Comparison of ENCODE assay signal across 28 cellular contexts in the genomic region with DNA sequence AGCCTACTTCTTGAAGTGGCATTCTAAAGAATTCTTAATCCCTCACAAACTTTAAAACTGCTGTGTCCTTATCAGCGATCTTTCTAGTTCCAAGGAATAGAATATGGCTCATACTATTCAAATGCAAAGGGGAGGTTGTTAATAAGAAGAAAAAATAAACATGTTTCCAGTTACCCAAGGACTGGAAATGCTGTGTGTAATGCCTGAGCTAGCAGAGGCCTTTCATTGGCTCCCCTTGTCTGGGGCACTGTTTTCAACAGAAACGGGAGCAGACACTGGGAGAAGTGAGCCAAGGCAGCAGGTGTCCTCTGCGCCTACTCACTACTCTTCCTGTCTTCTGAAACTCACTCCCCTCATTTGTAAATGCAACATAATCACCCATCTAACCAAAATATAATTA.
"Had no signal": no experiment of that assay in that cellular context is flagged by ENCODE, and none has a peak within 500 bp of the region (broad histone marks: within the 10 kb centered on the region; RNA-seq: fewer than 3 reads in every experiment).

No MANE protein-coding gene starts in this region.

- H3K4me3 Mint-ChIP-seq: activated CD4-positive, alpha-beta memory T cell treated with anti-CD3 and anti-CD28 coated beads, Interleukin-2, amount 10 ng/mL, durations not matched to agents 7 days and 5 days; activated CD4-positive, alpha-beta T cell treated with anti-CD3 and anti-CD28 coated beads, Interleukin-2, amount 10 ng/mL, durations not matched to agents 7 days and 5 days; activated naive CD8-positive, alpha-beta T cell treated with anti-CD3 and anti-CD28 coated beads, Interleukin-2, amount 50 U/mL, for 24 hours; activated T-cell treated with anti-CD3 and anti-CD28 coated beads, Interleukin-2, amount 50 U/mL, for 24 hours; activated T-helper 17 cell treated with anti-CD3 and anti-CD28 coated beads, Interleukin-2, amount 50 U/mL, for 72 hours; nephron; stimulated activated memory B cell treated with anti-CD40 and anti-IgM and Interleukin-4, amounts not matched to agents 10 μg/mL and 1 μg/mL and 100 μg/mL, for 72 hours; stimulated activated naive CD8-positive, alpha-beta T cell treated with anti-CD3 and anti-CD28 coated beads, Interleukin-15, amount 100 ng/mL, for 72 hours; type B pancreatic cell had no signal

- H3K4me1 Mint-ChIP-seq: activated CD4-positive, alpha-beta memory T cell treated with anti-CD3 and anti-CD28 coated beads, Interleukin-2, amount 10 ng/mL, durations not matched to agents 7 days and 5 days; activated CD4-positive, alpha-beta T cell treated with anti-CD3 and anti-CD28 coated beads, Interleukin-2, amount 10 ng/mL, durations not matched to agents 7 days and 5 days; activated naive CD8-positive, alpha-beta T cell treated with anti-CD3 and anti-CD28 coated beads, Interleukin-2, amount 50 U/mL, for 24 hours; activated T-helper 17 cell treated with anti-CD3 and anti-CD28 coated beads, Interleukin-2, amount 50 U/mL, for 72 hours; stimulated activated memory B cell treated with anti-CD40 and anti-IgM and Interleukin-4, amounts not matched to agents 10 μg/mL and 1 μg/mL and 100 μg/mL, for 72 hours; stimulated activated naive CD8-positive, alpha-beta T cell treated with anti-CD3 and anti-CD28 coated beads, Interleukin-15, amount 100 ng/mL, for 72 hours had no signal

- H3K27ac ChIP-seq: brain microvascular endothelial cell, left ventricle myocardium inferior, right lobe of liver, skin epidermis, vagina had no signal

- H3K36me3 ChIP-seq: brain microvascular endothelial cell, right lobe of liver, vagina had no signal

- H3K9me3 Mint-ChIP-seq: activated CD4-positive, alpha-beta memory T cell treated with anti-CD3 and anti-CD28 coated beads, Interleukin-2, amount 10 ng/mL, durations not matched to agents 7 days and 5 days; activated CD4-positive, alpha-beta T cell treated with anti-CD3 and anti-CD28 coated beads, Interleukin-2, amount 10 ng/mL, durations not matched to agents 7 days and 5 days; activated naive CD8-positive, alpha-beta T cell treated with anti-CD3 and anti-CD28 coated beads, Interleukin-2, amount 50 U/mL, for 24 hours; activated T-cell treated with anti-CD3 and anti-CD28 coated beads, Interleukin-2, amount 50 U/mL, for 24 hours; nephron; stimulated activated memory B cell treated with anti-CD40 and anti-IgM and Interleukin-4, amounts not matched to agents 10 μg/mL and 1 μg/mL and 100 μg/mL, for 72 hours; type B pancreatic cell had no signal

- H3K27me3 Mint-ChIP-seq: activated CD4-positive, alpha-beta memory T cell treated with anti-CD3 and anti-CD28 coated beads, Interleukin-2, amount 10 ng/mL, durations not matched to agents 7 days and 5 days; activated CD4-positive, alpha-beta T cell treated with anti-CD3 and anti-CD28 coated beads, Interleukin-2, amount 10 ng/mL, durations not matched to agents 7 days and 5 days; activated naive CD8-positive, alpha-beta T cell treated with anti-CD3 and anti-CD28 coated beads, Interleukin-2, amount 50 U/mL, for 24 hours; activated T-cell treated with anti-CD3 and anti-CD28 coated beads, Interleukin-2, amount 50 U/mL, for 24 hours; activated T-helper 17 cell treated with anti-CD3 and anti-CD28 coated beads, Interleukin-2, amount 50 U/mL, for 72 hours; stimulated activated memory B cell treated with anti-CD40 and anti-IgM and Interleukin-4, amounts not matched to agents 10 μg/mL and 1 μg/mL and 100 μg/mL, for 72 hours; stimulated activated naive CD8-positive, alpha-beta T cell treated with anti-CD3 and anti-CD28 coated beads, Interleukin-15, amount 100 ng/mL, for 72 hours; type B pancreatic cell had no signal

- H3K36me3 Mint-ChIP-seq: stimulated activated memory B cell treated with anti-CD40 and anti-IgM and Interleukin-4, amounts not matched to agents 10 μg/mL and 1 μg/mL and 100 μg/mL, for 72 hours had no signal

- DNase-seq: activated CD4-positive, alpha-beta memory T cell treated with anti-CD3 and anti-CD28 coated beads, Interleukin-2, amount 10 ng/mL, durations not matched to agents 7 days and 5 days; activated CD4-positive, alpha-beta T cell treated with anti-CD3 and anti-CD28 coated beads for 1 hour; activated CD4-positive, alpha-beta T cell treated with anti-CD3 and anti-CD28 coated beads, Interleukin-2, amount 10 ng/mL, durations not matched to agents 7 days and 5 days; activated CD8-positive, alpha-beta memory T cell treated with anti-CD3 and anti-CD28 coated beads, Interleukin-2, amount 50 U/mL, for 48 hours; activated gamma-delta T cell treated with Interleukin-2 at 50 U/mL for 16 hours; activated naive CD4-positive, alpha-beta T cell treated with anti-CD3 and anti-CD28 coated beads, Interleukin-2, amount 50 U/mL, for 16 hours; activated naive CD8-positive, alpha-beta T cell treated with anti-CD3 and anti-CD28 coated beads, Interleukin-2, amount 50 U/mL, for 24 hours; activated T-cell treated with anti-CD3 and anti-CD28 coated beads, Interleukin-2, amount 50 U/mL, for 24 hours; brain microvascular endothelial cell; glutamatergic neuron; islet precursor cell; left ventricle myocardium inferior; mesendoderm; posterior cingulate gyrus; right lobe of liver; stimulated activated CD4-positive, alpha-beta T cell treated with anti-CD3 and anti-CD28 coated beads, Interleukin-1b, Interleukin-23, amount 100 ng/mL, for 48 hours; stimulated activated CD4-positive, alpha-beta T cell treated with anti-CD3 and anti-CD28 coated beads, Interleukin-4, amount 100 ng/mL, for 4 hours; stimulated activated CD8-positive, alpha-beta memory T cell treated with anti-CD3 and anti-CD28 coated beads, Interleukin-4, amount 100 ng/mL, for 48 hours; stimulated activated naive CD8-positive, alpha-beta T cell treated with anti-CD3 and anti-CD28 coated beads, Interleukin-15, amount 100 ng/mL, for 72 hours; substantia nigra; T-helper 9 cell had no signal

- H3K27ac Mint-ChIP-seq: activated CD4-positive, alpha-beta memory T cell treated with anti-CD3 and anti-CD28 coated beads, Interleukin-2, amount 10 ng/mL, durations not matched to agents 7 days and 5 days; activated CD4-positive, alpha-beta T cell treated with anti-CD3 and anti-CD28 coated beads, Interleukin-2, amount 10 ng/mL, durations not matched to agents 7 days and 5 days; activated naive CD8-positive, alpha-beta T cell treated with anti-CD3 and anti-CD28 coated beads, Interleukin-2, amount 50 U/mL, for 24 hours; activated T-cell treated with anti-CD3 and anti-CD28 coated beads, Interleukin-2, amount 50 U/mL, for 24 hours; activated T-helper 17 cell treated with anti-CD3 and anti-CD28 coated beads, Interleukin-2, amount 50 U/mL, for 72 hours; nephron; stimulated activated memory B cell treated with anti-CD40 and anti-IgM and Interleukin-4, amounts not matched to agents 10 μg/mL and 1 μg/mL and 100 μg/mL, for 72 hours; stimulated activated naive CD8-positive, alpha-beta T cell treated with anti-CD3 and anti-CD28 coated beads, Interleukin-15, amount 100 ng/mL, for 72 hours; type B pancreatic cell had no signal

- ATAC-seq: activated naive CD8-positive, alpha-beta T cell treated with anti-CD3 and anti-CD28 coated beads, Interleukin-2, amount 50 U/mL, for 24 hours; activated T-helper 17 cell treated with anti-CD3 and anti-CD28 coated beads, Interleukin-2, amount 50 U/mL, for 72 hours; right lobe of liver; stimulated activated memory B cell treated with anti-CD40 and anti-IgM and Interleukin-4, amounts not matched to agents 10 μg/mL and 1 μg/mL and 100 μg/mL, for 72 hours; stimulated activated naive CD8-positive, alpha-beta T cell treated with anti-CD3 and anti-CD28 coated beads, Interleukin-15, amount 100 ng/mL, for 72 hours had no signal

- H3K27me3 ChIP-seq: brain microvascular endothelial cell, right lobe of liver, vagina had no signal

- H3K4me1 ChIP-seq: right lobe of liver, vagina had no signal

- H3K4me3 ChIP-seq: left ventricle myocardium inferior, lung, right lobe of liver, skin epidermis, vagina had no signal

- H3K9me3 ChIP-seq: left ventricle myocardium inferior, right lobe of liver, vagina had no signal
